In genomic region chr22:50189184-50189848, GRCh38 we compare ENCODE assay signal across 8 cellular contexts. TPM values are rescaled to one million over a fixed set of nuclear protein-coding genes. Genes with fewer than 3 reads are reported as not detected.
DNase-seq lines count a peak whose midpoint lies in the region; ATAC-seq and TF ChIP-seq lines count a peak whose summit lies in the region.

No MANE protein-coding gene starts in this region.

- H3K27ac ChIP-seq in CD8-positive, alpha-beta T cell (ENCODE audit: low read depth, low read length): peak overlapping the region; percentile 99

- H3K4me1 Mint-ChIP-seq in CD8-positive, alpha-beta T cell (ENCODE audit: low read depth): peaks cover 53% of the 10 kb centered on the region
- H3K4me1 Mint-ChIP-seq in dendritic cell treated with granulocyte-macrophage colony-stimulating factor and Interleukin-4, amounts not matched to agents 40 ng/mL and 50 ng/mL, for 4 days (ENCODE audit: low read depth): peaks cover 72% of the 10 kb centered on the region
- peaks cover 16% of the 10 kb centered on the region for H3K4me1 Mint-ChIP-seq in nephron

- TF ChIP-seq CTCF in CD8-positive, alpha-beta T cell (IDR thresholded peaks at IDR 0.05): no peak
- no peak for TF ChIP-seq CTCF in nephron (IDR thresholded peaks at IDR 0.05; ENCODE audit: unreplicated experiment in 3 of 3)

- no peaks in the 10 kb centered on the region for H3K9me3 Mint-ChIP-seq in CD8-positive, alpha-beta T cell
- no peaks in the 10 kb centered on the region for H3K9me3 Mint-ChIP-seq in dendritic cell treated with granulocyte-macrophage colony-stimulating factor and Interleukin-4, amounts not matched to agents 40 ng/mL and 50 ng/mL, for 4 days
- H3K9me3 Mint-ChIP-seq in nephron: no peaks in the 10 kb centered on the region

- POLR2A ChIA-PET in CD8-positive, alpha-beta T cell (lab: Charles Lee): interaction anchor here (0.6 to 2.4 kb wide), 5 partner anchors 13 to 62 kb away, joined by 3 to 9 read pairs (median 4); partner anchors contain the start of genes HDAC10 and TUBGCP6

- H3K9me3 ChIP-seq in CD8-positive, alpha-beta T cell (ENCODE audit: low read length): no peaks in the 10 kb centered on the region

- peaks cover 2% of the 10 kb centered on the region for H3K27me3 Mint-ChIP-seq in CD8-positive, alpha-beta T cell (ENCODE audit: low read depth)
- H3K27me3 Mint-ChIP-seq in dendritic cell treated with granulocyte-macrophage colony-stimulating factor and Interleukin-4, amounts not matched to agents 40 ng/mL and 50 ng/mL, for 4 days: no peaks in the 10 kb centered on the region
- no peaks in the 10 kb centered on the region for H3K27me3 Mint-ChIP-seq in nephron (ENCODE audit: low read depth)

- peaks cover 11% of the 10 kb centered on the region for H3K36me3 ChIP-seq in CD8-positive, alpha-beta T cell (ENCODE audit: insufficient read depth, low read length)

- H3K27me3 ChIP-seq in CD8-positive, alpha-beta T cell (ENCODE audit: insufficient read depth, low read length): no peaks in the 10 kb centered on the region

- DNase-seq in CD8-positive, alpha-beta T cell: no peak
- DNase-seq in NCI-H2171 treated with DMSO at 0.1 percent for 48 hours (lab: John Stamatoyannopoulos, UW) (peak; percentile 49), NK-92 (lab: John Stamatoyannopoulos, UW; ENCODE audit: unreplicated experiment) (no peak), NCI-H1436 treated with DMSO at 0.1 percent for 48 hours (lab: John Stamatoyannopoulos, UW) (no peak), hepatic stellate cell (ENCODE audit: low spot score) (no peak)

- H3K27ac Mint-ChIP-seq in CD8-positive, alpha-beta T cell: peak overlapping the region; percentile 95
- H3K27ac Mint-ChIP-seq in dendritic cell treated with granulocyte-macrophage colony-stimulating factor and Interleukin-4, amounts not matched to agents 40 ng/mL and 50 ng/mL, for 4 days: peak overlapping the region; percentile 95
- peak overlapping the region in 2 of 3 experiments; percentile 64 to 74 for H3K27ac Mint-ChIP-seq in nephron

- H3K4me3 Mint-ChIP-seq in CD8-positive, alpha-beta T cell: peak overlapping the region; percentile 80
- peak overlapping the region; percentile 57 for H3K4me3 Mint-ChIP-seq in dendritic cell treated with granulocyte-macrophage colony-stimulating factor and Interleukin-4, amounts not matched to agents 40 ng/mL and 50 ng/mL, for 4 days
- peak overlapping the region in 2 of 3 experiments; percentile 44 to 57 for H3K4me3 Mint-ChIP-seq in nephron

- H3K4me3 ChIP-seq in CD8-positive, alpha-beta T cell (ENCODE audit: low read depth, low read length): peak overlapping the region; percentile 94

- peaks cover 70% of the 10 kb centered on the region for H3K4me1 ChIP-seq in CD8-positive, alpha-beta T cell (ENCODE audit: insufficient read depth, low read length)

- H3K36me3 Mint-ChIP-seq in CD8-positive, alpha-beta T cell: peaks cover 5% of the 10 kb centered on the region
- H3K36me3 Mint-ChIP-seq in dendritic cell treated with granulocyte-macrophage colony-stimulating factor and Interleukin-4, amounts not matched to agents 40 ng/mL and 50 ng/mL, for 4 days (ENCODE audit: low read depth): peaks cover 70% of the 10 kb centered on the region
- H3K36me3 Mint-ChIP-seq in nephron (ENCODE audit: low read depth): peaks cover 5% of the 10 kb centered on the region

- CTCF ChIA-PET in CD8-positive, alpha-beta T cell (lab: Charles Lee): interaction anchor here (1.0 to 1.8 kb wide), 5 partner anchors 16 to 55 kb away, joined by 3 to 9 read pairs (median 5); partner anchors contain the start of gene TUBGCP6

- ATAC-seq in CD8-positive, alpha-beta T cell: no peak
- no peak for ATAC-seq in HG02759 (IDR thresholded peaks at IDR 0.05; ENCODE audit: unreplicated experiment)

- intact Hi-C loops in CD8-positive, alpha-beta T cell (cut with DNase I, micrococcal nuclease): loop anchor here in 1 of 2 experiments (5.0 to 10.0 kb wide), 2 partner anchors 255 to 337 kb away; partner anchors contain the start of gene ZBED4
- intact Hi-C loops in dendritic cell treated with granulocyte-macrophage colony-stimulating factor and Interleukin-4, amounts not matched to agents 40 ng/mL and 50 ng/mL, for 4 days (cut with micrococcal nuclease): no loop called here

RNA-seq across cellular contexts. Expression of gene TRABD, which starts 3.6 kb away (rescaled TPM):
- total RNA-seq in CD8-positive, alpha-beta T cell: 100 to 1,000 TPM; 178 to 187 TPM

RNA-seq across cellular contexts. Expression of gene SELENOO, which starts 11.5 kb away (rescaled TPM):
- total RNA-seq in CD8-positive, alpha-beta T cell: 10 to 100 TPM; 32.7 to 34.6 TPM

RNA-seq across cellular contexts. Expression of gene PANX2, which starts 18.8 kb away (rescaled TPM):
- total RNA-seq in CD8-positive, alpha-beta T cell: under 1 TPM in 1 of 2 experiments, not detected in 1; 0.16 TPM

RNA-seq across cellular contexts. Expression of gene TUBGCP6, which starts 55.5 kb away (rescaled TPM):
- 100 to 1,000 TPM; 121 to 122 TPM for total RNA-seq in CD8-positive, alpha-beta T cell
